11 cellular contexts compared by ENCODE assay signal in genomic region chr6:17102258-17102870, GRCh38. TPM values are rescaled to one million over a fixed set of nuclear protein-coding genes. Genes with fewer than 3 reads are reported as not detected.
A peak's percentile ranks its signal among the peaks of the same experiment; 100 is the strongest.
DNase-seq lines count a peak whose midpoint lies in the region; ATAC-seq and TF ChIP-seq lines count a peak whose summit lies in the region.
"Had no signal": no experiment of that assay in that cellular context is flagged by ENCODE, and none has a peak within 500 bp of the region (broad histone marks: within the 10 kb centered on the region; RNA-seq: fewer than 3 reads in every experiment).

No MANE protein-coding gene starts in this region.

- H3K4me1 ChIP-seq in transverse colon, result peaks cover 0 to 18% (median 11%) of the 10 kb centered on the region in 4 donors

- TF ChIP-seq POLR2A in transverse colon (IDR thresholded peaks at IDR 0.05), result no peak

- H3K27me3 Mint-ChIP-seq in activated T-cell treated with anti-CD3 and anti-CD28 coated beads, Interleukin-2, amount 50 U/mL, for 72 hours (ENCODE audit: low read depth), result peaks cover 69% of the 10 kb centered on the region
- peaks cover 37% of the 10 kb centered on the region for H3K27me3 Mint-ChIP-seq in activated T-cell treated with anti-CD3 and anti-CD28 coated beads, Interleukin-2, amount 50 U/mL, for 4 hours (ENCODE audit: low read depth)
- H3K27me3 Mint-ChIP-seq in dendritic cell treated with granulocyte-macrophage colony-stimulating factor and Interleukin-4, amounts not matched to agents 40 ng/mL and 50 ng/mL, for 4 days, result peaks cover 53% of the 10 kb centered on the region
- H3K27me3 Mint-ChIP-seq in mesothelial cell of epicardium (ENCODE audit: low read depth), result peaks cover 34% of the 10 kb centered on the region

- H3K27me3 ChIP-seq in transverse colon, result peaks cover 16% of the 10 kb centered on the region
- H3K27me3 ChIP-seq: BLaER1 treated with 17β-estradiol and CSF1 and Interleukin-3, amounts not matched to agents 10 nM and 100 nM had no signal

- peaks cover 7% of the 10 kb centered on the region for H3K4me1 Mint-ChIP-seq in activated T-cell treated with anti-CD3 and anti-CD28 coated beads, Interleukin-2, amount 50 U/mL, for 72 hours (ENCODE audit: low read depth)
- H3K4me1 Mint-ChIP-seq in activated T-cell treated with anti-CD3 and anti-CD28 coated beads, Interleukin-2, amount 50 U/mL, for 4 hours (ENCODE audit: low read depth), result peaks cover 7% of the 10 kb centered on the region
- peaks cover 22% of the 10 kb centered on the region for H3K4me1 Mint-ChIP-seq in dendritic cell treated with granulocyte-macrophage colony-stimulating factor and Interleukin-4, amounts not matched to agents 40 ng/mL and 50 ng/mL, for 4 days (ENCODE audit: low read depth)
- peaks cover 22% of the 10 kb centered on the region for H3K4me1 Mint-ChIP-seq in mesothelial cell of epicardium

- TF ChIP-seq CTCF in mesothelial cell of epicardium (IDR thresholded peaks at IDR 0.05; ENCODE audit: unreplicated experiment), result no peak
- no peak for TF ChIP-seq CTCF in transverse colon (IDR thresholded peaks at IDR 0.05)

- no peaks in the 10 kb centered on the region for H3K9me3 ChIP-seq in transverse colon

- ATAC-seq in activated T-cell treated with anti-CD3 and anti-CD28 coated beads, Interleukin-2, amount 50 U/mL, for 72 hours (replicated peaks in 1 of 2), result no peak
- ATAC-seq in activated T-cell treated with anti-CD3 and anti-CD28 coated beads, Interleukin-2, amount 50 U/mL, for 4 hours, result no peak
- no peak for ATAC-seq in HG02852 (IDR thresholded peaks at IDR 0.05; ENCODE audit: unreplicated experiment)

- H3K27ac ChIP-seq in transverse colon, result peak overlapping the region; percentile 73 to 77 (median 76)
- H3K27ac ChIP-seq: BLaER1 treated with 17β-estradiol and CSF1 and Interleukin-3, amounts not matched to agents 10 nM and 100 nM had no signal

- peak overlapping the region; percentile 63 to 81 for H3K4me3 Mint-ChIP-seq in activated T-cell treated with anti-CD3 and anti-CD28 coated beads, Interleukin-2, amount 50 U/mL, for 72 hours
- H3K4me3 Mint-ChIP-seq in activated T-cell treated with anti-CD3 and anti-CD28 coated beads, Interleukin-2, amount 50 U/mL, for 4 hours, result no peak overlapping the region
- H3K4me3 Mint-ChIP-seq in dendritic cell treated with granulocyte-macrophage colony-stimulating factor and Interleukin-4, amounts not matched to agents 40 ng/mL and 50 ng/mL, for 4 days, result peak overlapping the region; percentile 68
- H3K4me3 Mint-ChIP-seq in mesothelial cell of epicardium, result peak overlapping the region; percentile 74

- peak overlapping the region; percentile 16 to 59 (median 40) for H3K4me3 ChIP-seq in transverse colon
- H3K4me3 ChIP-seq: BLaER1 treated with 17β-estradiol and CSF1 and Interleukin-3, amounts not matched to agents 10 nM and 100 nM had no signal

- no peak overlapping the region for H3K27ac Mint-ChIP-seq in activated T-cell treated with anti-CD3 and anti-CD28 coated beads, Interleukin-2, amount 50 U/mL, for 72 hours
- no peak overlapping the region for H3K27ac Mint-ChIP-seq in dendritic cell treated with granulocyte-macrophage colony-stimulating factor and Interleukin-4, amounts not matched to agents 40 ng/mL and 50 ng/mL, for 4 days
- H3K27ac Mint-ChIP-seq in mesothelial cell of epicardium, result no peak overlapping the region

- intact Hi-C loops in dendritic cell treated with granulocyte-macrophage colony-stimulating factor and Interleukin-4, amounts not matched to agents 40 ng/mL and 50 ng/mL, for 4 days (cut with micrococcal nuclease), result no loop called here
- intact Hi-C loops in transverse colon (cut with DNase I; ENCODE audit: low total_unique reads), result no loop called here

- in situ Hi-C loops in transverse colon (cut with MboI; ENCODE audit: low pct_ligation_motif_present in 1 of 4, low pct_unique_long_range_greater_than_20kb in 1 of 4, low sequenced_read_pairs in 3 of 4), result no loop called here

- H3K36me3 ChIP-seq in transverse colon, result no peaks in the 10 kb centered on the region
- H3K36me3 ChIP-seq: BLaER1 treated with 17β-estradiol and CSF1 and Interleukin-3, amounts not matched to agents 10 nM and 100 nM had no signal

- WGBS in transverse colon (ENCODE audit: low coverage in 1 of 2), 2 donors, result 21 to 31% methylated on average over 14 to 23 of the region's 23 CpGs

- H3K9me3 Mint-ChIP-seq in activated T-cell treated with anti-CD3 and anti-CD28 coated beads, Interleukin-2, amount 50 U/mL, for 72 hours, result peaks cover 0 to 2% of the 10 kb centered on the region in 2 donors
- H3K9me3 Mint-ChIP-seq in activated T-cell treated with anti-CD3 and anti-CD28 coated beads, Interleukin-2, amount 50 U/mL, for 4 hours, result no peaks in the 10 kb centered on the region
- no peaks in the 10 kb centered on the region for H3K9me3 Mint-ChIP-seq in dendritic cell treated with granulocyte-macrophage colony-stimulating factor and Interleukin-4, amounts not matched to agents 40 ng/mL and 50 ng/mL, for 4 days
- H3K9me3 Mint-ChIP-seq in mesothelial cell of epicardium, result no peaks in the 10 kb centered on the region
- H3K9me3 Mint-ChIP-seq: central memory CD8-positive, alpha-beta T cell had no signal

- H3K36me3 Mint-ChIP-seq in activated T-cell treated with anti-CD3 and anti-CD28 coated beads, Interleukin-2, amount 50 U/mL, for 72 hours (ENCODE audit: insufficient read depth in 2 of 2), result no peaks in the 10 kb centered on the region
- no peaks in the 10 kb centered on the region for H3K36me3 Mint-ChIP-seq in activated T-cell treated with anti-CD3 and anti-CD28 coated beads, Interleukin-2, amount 50 U/mL, for 4 hours (ENCODE audit: insufficient read depth)
- H3K36me3 Mint-ChIP-seq in dendritic cell treated with granulocyte-macrophage colony-stimulating factor and Interleukin-4, amounts not matched to agents 40 ng/mL and 50 ng/mL, for 4 days (ENCODE audit: low read depth), result no peaks in the 10 kb centered on the region
- H3K36me3 Mint-ChIP-seq in mesothelial cell of epicardium, result no peaks in the 10 kb centered on the region

- TF ChIP-seq EP300 in transverse colon (IDR thresholded peaks at IDR 0.05; ENCODE audit: low read depth), result no peak

- no peak for DNase-seq in activated T-cell treated with anti-CD3 and anti-CD28 coated beads, Interleukin-2, amount 50 U/mL, for 72 hours
- no peak for DNase-seq in activated T-cell treated with anti-CD3 and anti-CD28 coated beads, Interleukin-2, amount 50 U/mL, for 4 hours
- no peak for DNase-seq in mesothelial cell of epicardium (ENCODE audit: low spot score in 2 of 2, unreplicated experiment in 2 of 2)
- peak; percentile 51 for DNase-seq in transverse colon
- no peak for DNase-seq in NCI-H128 (lab: John Stamatoyannopoulos, UW; ENCODE audit: unreplicated experiment)
- DNase-seq in effector CD4-positive, alpha-beta T cell, result no peak

RNA-seq across cellular contexts. Expression of gene STMND1, which starts 0.5 kb away (rescaled TPM):
- total RNA-seq in activated T-cell treated with anti-CD3 and anti-CD28 coated beads, Interleukin-2, amount 50 U/mL, for 72 hours, result not detected
- total RNA-seq in activated T-cell treated with anti-CD3 and anti-CD28 coated beads, Interleukin-2, amount 50 U/mL, for 4 hours, result not detected
- total RNA-seq in mesothelial cell of epicardium (0.34 to 0.38 TPM in 2 of 3 replicates, not detected in the other), transverse colon (1 to 10 TPM in 3 of 4 donors, not detected in 1; 1.1 to 9.3 (median 1.1) TPM)
- total RNA-seq: H4 had no signal
